ENCODE assay signal across 17 cellular contexts in genomic region chr11:66886317-66886588, GRCh38. TPM values are rescaled to one million over a fixed set of nuclear protein-coding genes. Genes with fewer than 3 reads are reported as not detected.
DNase-seq lines count a peak whose midpoint lies in the region; ATAC-seq, FAIRE-seq and TF ChIP-seq lines count a peak whose summit lies in the region.
"Had no signal": no experiment of that assay in that cellular context is flagged by ENCODE, and none has a peak within 500 bp of the region (broad histone marks: within the 10 kb centered on the region; RNA-seq: fewer than 3 reads in every experiment).

No MANE protein-coding gene starts in this region.

- no peaks in the 10 kb centered on the region for H3K9me3 Mint-ChIP-seq in endodermal cell

- H3K4me3 Mint-ChIP-seq in endodermal cell = no peak overlapping the region

- POLR2A ChIA-PET in A549 (lab: Yijun Ruan, JAX) = interaction anchor here (0.6 to 1.4 kb wide), 6 partner anchors 43 to 208 kb away, joined by 3 to 6 read pairs (median 3); partner anchors contain the start of gene RCE1
- POLR2A ChIA-PET in RWPE1 (lab: Yijun Ruan, JAX; ENCODE audit: low non-redundant PET) = no interaction called here

- H3K27me3 ChIP-seq in endodermal cell (ENCODE audit: control insufficient read depth, insufficient read depth, low read length, poor library complexity, severe bottlenecking) = no peaks in the 10 kb centered on the region
- H3K27me3 ChIP-seq in osteoblast (ENCODE audit: insufficient read depth, low read length) = no peaks in the 10 kb centered on the region
- H3K27me3 ChIP-seq: BLaER1 treated with 17β-estradiol and CSF1 and Interleukin-3, amounts not matched to agents 10 nM and 100 nM had no signal

- peak overlapping the region; percentile 41 for H3K27ac Mint-ChIP-seq in endodermal cell

- peak; percentile 10 to 24; a peak in 3 of 6 replicates for ATAC-seq in A549
- ATAC-seq: HepG2, Panc1 had no signal

- peaks cover 32% of the 10 kb centered on the region for H3K4me1 Mint-ChIP-seq in endodermal cell

- no peak for TF ChIP-seq RAD21 in A549 (conservative IDR thresholded peaks at IDR 0.05 in 1 of 2, IDR thresholded peaks at IDR 0.05 in 1 of 2)

- no peaks in the 10 kb centered on the region for H3K36me3 ChIP-seq in endodermal cell (ENCODE audit: control insufficient read depth, insufficient read depth, low read length)
- no peaks in the 10 kb centered on the region for H3K36me3 ChIP-seq in osteoblast (ENCODE audit: insufficient read depth, low read length)

- H4K20me1 ChIP-seq in osteoblast (ENCODE audit: insufficient read depth, low read length) = peaks cover 4% of the 10 kb centered on the region

- WGBS in A549 (ENCODE audit: missing lambda C conversion rate) = 7% methylated on average over 2 of the region's 2 CpGs
- WGBS in endodermal cell (ENCODE audit: insufficient coverage in 1 of 2, insufficient read length in 1 of 2), 2 experiments = 79 to 83% methylated on average over 2 of the region's 2 CpGs

- H3K9me3 ChIP-seq in A549 (no peaks in the 10 kb centered on the region), endodermal cell (ENCODE audit: control insufficient read depth, low read length) (no peaks in the 10 kb centered on the region), osteoblast (ENCODE audit: low read depth, low read length) (no peaks in the 10 kb centered on the region)
- H3K9me3 ChIP-seq: BLaER1 treated with 17β-estradiol and CSF1 and Interleukin-3, amounts not matched to agents 10 nM and 100 nM had no signal

- TF ChIP-seq CTCF in A549 (IDR thresholded peaks at IDR 0.05) (no peak), RWPE1 (conservative IDR thresholded peaks at IDR 0.05; ENCODE audit: low read depth) (no peak), endodermal cell (conservative IDR thresholded peaks at IDR 0.05) (no peak), osteoblast (IDR thresholded peaks at IDR 0.05; ENCODE audit: extremely low read depth, low read depth, low read length) (no peak)

- no peak for FAIRE-seq in A549 (lab: Jason Lieb, UNC)
- FAIRE-seq in GM12892 (lab: Jason Lieb, UNC) = no peak
- FAIRE-seq: HepG2 had no signal

- TF ChIP-seq POLR2A in A549 (IDR thresholded peaks at IDR 0.05; ENCODE audit: low read length) (no peak), GM12892 (IDR thresholded peaks at IDR 0.05; ENCODE audit: low read depth, low read length) (no peak)

- H3K4me2 ChIP-seq in A549 (peak overlapping the region; percentile 73), osteoblast (ENCODE audit: insufficient read depth, low read length) (peak overlapping the region; percentile 63)

- DNase-seq in A549 (ENCODE audit: low read depth in 1 of 2, low spot score in 1 of 2) = no peak
- no peak for DNase-seq in RWPE1 (ENCODE audit: low spot score)
- no peak for DNase-seq in endodermal cell
- peak; percentile 34 for DNase-seq in osteoblast (ENCODE audit: insufficient read length, low spot score, missing footprints)
- DNase-seq in GOT3 (lab: John Stamatoyannopoulos, UW) = no peak
- DNase-seq in SKM-1 (lab: John Stamatoyannopoulos, UW; ENCODE audit: unreplicated experiment) = no peak
- no peak for DNase-seq in effector CD8-positive, alpha-beta T cell (lab: John Stamatoyannopoulos, UW)
- no peak for DNase-seq in GM12892 (ENCODE audit: insufficient read length)
- DNase-seq: DMS79 treated with DMSO at 0.1 percent for 48 hours, NCI-H1092, NCI-H146, NCI-H2081, NCI-H510A treated with DMSO at 0.1 percent for 48 hours, SHP77 had no signal

- peaks cover 4% of the 10 kb centered on the region for H3K79me2 ChIP-seq in osteoblast (ENCODE audit: insufficient read depth, low read length)

- H3K27ac ChIP-seq in A549 = peak overlapping the region; percentile 95 to 97
- peak overlapping the region; percentile 49 for H3K27ac ChIP-seq in RWPE1
- H3K27ac ChIP-seq in endodermal cell (ENCODE audit: low read depth, low read length) = no peak overlapping the region
- peak overlapping the region; percentile 64 for H3K27ac ChIP-seq in osteoblast (ENCODE audit: low read depth, low read length)
- H3K27ac ChIP-seq: BLaER1 treated with 17β-estradiol and CSF1 and Interleukin-3, amounts not matched to agents 10 nM and 100 nM had no signal

- H3K4me1 ChIP-seq in A549 = peaks cover 95% of the 10 kb centered on the region
- H3K4me1 ChIP-seq in endodermal cell (ENCODE audit: control insufficient read depth, insufficient read depth, low read length) = no peaks in the 10 kb centered on the region
- H3K4me1 ChIP-seq in osteoblast (ENCODE audit: insufficient read depth, low read length) = peaks cover 21% of the 10 kb centered on the region

- no peak overlapping the region for H2AFZ ChIP-seq in osteoblast (ENCODE audit: low read length)

- TF ChIP-seq EP300 in A549 (IDR thresholded peaks at IDR 0.05) = no peak

- H3K9ac ChIP-seq in endodermal cell (ENCODE audit: extremely low read depth, low read length, poor library complexity, severe bottlenecking) = no peak overlapping the region
- H3K9ac ChIP-seq: BLaER1 treated with 17β-estradiol and CSF1 and Interleukin-3, amounts not matched to agents 10 nM and 100 nM had no signal

- CTCF ChIA-PET in A549 (lab: Yijun Ruan, JAX) (interaction anchor here (0.9 to 13.1 kb wide), 10 partner anchors 18 to 448 kb away, joined by 3 to 135 read pairs (median 4); partner anchors contain the start of gene C11orf86), RWPE1 (lab: Yijun Ruan, JAX) (interaction anchor here (0.7 kb wide), 1 partner anchor 495 kb away, joined by 3 read pairs; no protein-coding TSS in a partner anchor)

- H3K4me3 ChIP-seq in A549 (no peak overlapping the region; the same call in 2 of the 3 replicates), endodermal cell (ENCODE audit: low read length) (no peak overlapping the region), osteoblast (ENCODE audit: insufficient read depth, low read length) (no peak overlapping the region)
- H3K4me3 ChIP-seq: BLaER1 treated with 17β-estradiol and CSF1 and Interleukin-3, amounts not matched to agents 10 nM and 100 nM had no signal

- H3K27me3 Mint-ChIP-seq in endodermal cell (ENCODE audit: insufficient read depth) = no peaks in the 10 kb centered on the region

- H3K36me3 Mint-ChIP-seq in endodermal cell (ENCODE audit: low read depth) = no peaks in the 10 kb centered on the region

TF ChIP-seq in A549, 52 proteins besides CTCF, POLR2A, EP300 and RAD21:
- TF ChIP-seq NR3C1 (IDR thresholded peaks at IDR 0.05) (no peak), CBX8 (IDR thresholded peaks at IDR 0.05) (no peak)

RNA-seq across cellular contexts. Expression of gene LRFN4, which starts 29.4 kb away (rescaled TPM):
- polyA plus RNA-seq in A549 (2011; rRNA removed) = 7.9 and 8.8 TPM in 2 replicates
- 33.9 and 65.3 TPM in 2 replicates for polyA plus RNA-seq in A549 (2012; cell fraction: cytosol; rRNA removed)
- polyA plus RNA-seq in A549 (2012; cell fraction: nucleus; rRNA removed) = 114 and 175 TPM in 2 replicates
- 33.9 to 50.0 TPM (median 44.7 TPM) in 3 replicates for polyA plus RNA-seq in A549 (2017; fragmentation: RNase III; extraction: RNeasy Plus Mini Kit Qiagen cat#74134 plus additional on column Dnase treatment)
- polyA minus RNA-seq in A549 (2011; rRNA and poly(A)+ RNA removed) = 4.7 and 6.6 TPM in 2 replicates
- 10 to 100 TPM; 23.2 to 26.2 TPM for total RNA-seq in endodermal cell
- polyA plus RNA-seq in endodermal cell (2013, experiment 1 of 2) = 27.8 TPM
- 24.3 TPM for polyA plus RNA-seq in endodermal cell (2013, experiment 2 of 2)
- total RNA-seq in osteoblast = 15.9 and 16.3 TPM in 2 replicates
- 2.0 TPM for polyA plus RNA-seq in GM12892 (2012; ENCODE audit: missing spikeins)

RNA-seq across cellular contexts. Expression of gene RCE1, which starts 43.0 kb away (rescaled TPM):
- polyA plus RNA-seq in A549 (2011; rRNA removed) (20.3 and 22.1 TPM in 2 replicates), A549 (2017; fragmentation: RNase III; extraction: RNeasy Plus Mini Kit Qiagen cat#74134 plus additional on column Dnase treatment) (21.3 to 23.3 TPM (median 22.5 TPM) in 3 replicates)
- polyA plus RNA-seq in A549 (2012; cell fraction: cytosol; rRNA removed) = 49.2 and 69.1 TPM in 2 replicates
- polyA plus RNA-seq in A549 (2012; cell fraction: nucleus; rRNA removed) = 128 and 157 TPM in 2 replicates
- polyA minus RNA-seq in A549 (2011; rRNA and poly(A)+ RNA removed) = 19.6 and 26.8 TPM in 2 replicates
- total RNA-seq in endodermal cell (10 to 100 TPM; 34.5 to 37.5 TPM), osteoblast (11.5 and 18.1 TPM in 2 replicates)
- 21.4 TPM for polyA plus RNA-seq in endodermal cell (2013, experiment 1 of 2)
- 21.2 TPM for polyA plus RNA-seq in endodermal cell (2013, experiment 2 of 2)
- polyA plus RNA-seq in GM12892 (2012; ENCODE audit: missing spikeins) = 8.6 TPM
